15 cellular contexts compared by ENCODE assay signal in the genomic region with DNA sequence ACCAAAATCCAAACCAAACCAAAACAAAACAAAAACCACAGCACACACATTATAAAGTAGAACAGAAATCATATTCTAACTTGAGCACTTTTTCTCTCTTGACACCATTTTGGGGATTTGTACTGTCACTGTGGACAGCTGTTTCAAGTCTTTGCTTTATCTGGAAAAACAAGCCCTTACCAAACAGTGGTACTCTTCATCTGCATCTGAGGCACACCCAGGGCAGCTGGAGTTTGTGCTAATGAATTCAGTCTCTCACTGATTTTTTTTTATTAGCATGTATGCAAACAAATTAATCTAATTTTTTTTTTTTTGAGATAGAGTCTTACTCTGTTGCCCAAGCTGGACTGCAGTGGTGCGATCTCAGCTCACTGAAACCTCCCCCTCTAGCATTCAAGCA.
DNase-seq lines count a peak whose midpoint lies in the region; ATAC-seq and TF ChIP-seq lines count a peak whose summit lies in the region.
"Had no signal": no experiment of that assay in that cellular context is flagged by ENCODE, and none has a peak within 500 bp of the region (broad histone marks: within the 10 kb centered on the region; RNA-seq: fewer than 3 reads in every experiment).

No MANE protein-coding gene starts in this region.

- H3K27me3 ChIP-seq in layer of hippocampus (ENCODE audit: control insufficient read depth, insufficient read depth, low read length): no peaks in the 10 kb centered on the region
- H3K27me3 ChIP-seq: SJCRH30 had no signal

- peak overlapping the region; percentile 64 for H3K27ac ChIP-seq in layer of hippocampus (ENCODE audit: low read depth, low read length)
- peak overlapping the region; percentile 88 for H3K27ac ChIP-seq in temporal lobe (ENCODE audit: low read depth, low read length)
- H3K27ac ChIP-seq: 22Rv1, RWPE1, SJCRH30 had no signal

- no peak for TF ChIP-seq CTCF in omental fat pad (IDR thresholded peaks at IDR 0.05)

- ATAC-seq in GM21360 (IDR thresholded peaks at IDR 0.05; ENCODE audit: unreplicated experiment) (no peak), omental fat pad (ENCODE audit: low FRiP score) (no peak)
- ATAC-seq: HCT116 had no signal

- DNase-seq in DMS 273 (lab: John Stamatoyannopoulos, UW; ENCODE audit: unreplicated experiment) (peak; percentile 49), DMS 273 treated with DMSO at 0.1 percent for 48 hours (lab: John Stamatoyannopoulos, UW) (no peak), NCI-H69 (lab: John Stamatoyannopoulos, UW) (peak; percentile 73), cardiac septum (ENCODE audit: low spot score) (no peak), omental fat pad (ENCODE audit: low spot score) (no peak)
- DNase-seq: CD4-positive, alpha-beta memory T cell; DND-41; NCI-H526 treated with DMSO at 0.1 percent for 48 hours; SJCRH30 had no signal

- intact Hi-C loops in cardiac septum (cut with DNase I): no loop called here

Comparison
In these comparisons a context has a peak if more than half of its experiments do, and no peak if none do; other contexts are left out.
1. DNase-seq: peak in DMS 273 (single experiment) and NCI-H69 (single experiment); none in DMS 273 treated with DMSO at 0.1 percent for 48 hours (single experiment), cardiac septum (single experiment) and omental fat pad (single experiment).